ENCODE assay signal across 16 cellular contexts in genomic region chr3:129690963-129691362, GRCh38.
DNase-seq lines count a peak whose midpoint lies in the region; ATAC-seq and TF ChIP-seq lines count a peak whose summit lies in the region.
"Had no signal": no experiment of that assay in that cellular context is flagged by ENCODE, and none has a peak within 500 bp of the region (broad histone marks: within the 10 kb centered on the region; RNA-seq: fewer than 3 reads in every experiment).

No MANE protein-coding gene starts in this region.

- peaks cover 6% of the 10 kb centered on the region for H3K9me3 ChIP-seq in HUES48 (ENCODE audit: control insufficient read depth, insufficient read depth, low read length)
- H3K9me3 ChIP-seq: vagina had no signal

- no peaks in the 10 kb centered on the region for H3K36me3 ChIP-seq in HUES48 (ENCODE audit: control insufficient read depth, insufficient read depth, low read length)
- H3K36me3 ChIP-seq: vagina had no signal

- H3K4me1 ChIP-seq in HUES48 (ENCODE audit: control insufficient read depth, insufficient read depth, low read length) = peaks cover 52% of the 10 kb centered on the region

- H3K4me3 Mint-ChIP-seq in glutamatergic neuron (ENCODE audit: unreplicated experiment) = peak overlapping the region; percentile 10
- no peak overlapping the region for H3K4me3 Mint-ChIP-seq in type B pancreatic cell
- H3K4me3 Mint-ChIP-seq: activated CD4-positive, alpha-beta memory T cell treated with anti-CD3 and anti-CD28 coated beads for 36 hours; activated naive CD8-positive, alpha-beta T cell treated with anti-CD3 and anti-CD28 coated beads for 36 hours; immature natural killer cell had no signal

- peaks cover 29% of the 10 kb centered on the region for H3K4me1 Mint-ChIP-seq in glutamatergic neuron (ENCODE audit: low read depth, unreplicated experiment)
- peaks cover 40% of the 10 kb centered on the region for H3K4me1 Mint-ChIP-seq in type B pancreatic cell (ENCODE audit: unreplicated experiment)

- peak overlapping the region; percentile 43 for H3K27ac ChIP-seq in HUES48 (ENCODE audit: low read depth, low read length)
- H3K27ac ChIP-seq: epithelial cell of prostate, KMS-11, vagina had no signal

- ATAC-seq in SK-N-SH treated with all-trans-retinoic acid at 6 μM for 48 hours = no peak
- no peak for ATAC-seq in GM19463 (IDR thresholded peaks at IDR 0.05; ENCODE audit: unreplicated experiment)

- peaks cover 3% of the 10 kb centered on the region for H3K9me3 Mint-ChIP-seq in glutamatergic neuron (ENCODE audit: unreplicated experiment)
- peaks cover 11% of the 10 kb centered on the region for H3K9me3 Mint-ChIP-seq in type B pancreatic cell
- H3K9me3 Mint-ChIP-seq: activated CD4-positive, alpha-beta memory T cell treated with anti-CD3 and anti-CD28 coated beads for 36 hours; immature natural killer cell had no signal

- peaks cover 4% of the 10 kb centered on the region for H3K36me3 Mint-ChIP-seq in glutamatergic neuron (ENCODE audit: unreplicated experiment)
- H3K36me3 Mint-ChIP-seq in type B pancreatic cell = peaks cover 17% of the 10 kb centered on the region
- H3K36me3 Mint-ChIP-seq: activated CD4-positive, alpha-beta memory T cell treated with anti-CD3 and anti-CD28 coated beads for 36 hours had no signal

- H3K4me3 ChIP-seq in HUES48 (ENCODE audit: low read depth, low read length) = no peak overlapping the region
- H3K4me3 ChIP-seq: vagina had no signal

- peak overlapping the region; percentile 77 for H3K27ac Mint-ChIP-seq in glutamatergic neuron (ENCODE audit: unreplicated experiment)
- peak overlapping the region; percentile 8 for H3K27ac Mint-ChIP-seq in type B pancreatic cell
- H3K27ac Mint-ChIP-seq: activated CD4-positive, alpha-beta memory T cell treated with anti-CD3 and anti-CD28 coated beads for 36 hours; activated naive CD8-positive, alpha-beta T cell treated with anti-CD3 and anti-CD28 coated beads for 36 hours; activated T-helper 2 cell treated with anti-CD3 and anti-CD28 coated beads, Interferon-gamma antibody, Interleukin-2, Interleukin-4, amounts not matched to agents 10 μg/mL and 5 μg/mL and 100 μg/mL, durations not matched to agents 14 hours and 24 hours and 36 hours had no signal

- DNase-seq in glutamatergic neuron = no peak
- no peak for DNase-seq in type B pancreatic cell (ENCODE audit: extremely low spot score, unreplicated experiment)
- no peak for DNase-seq in anterior cingulate cortex (lab: John Stamatoyannopoulos, UW)
- DNase-seq in NCI-H510A treated with DMSO at 0.1 percent for 48 hours (lab: John Stamatoyannopoulos, UW) = no peak
- DNase-seq: activated CD4-positive, CD25-positive, alpha-beta regulatory T cell; activated CD8-positive, alpha-beta memory T cell treated with anti-CD3 and anti-CD28 coated beads, Interleukin-2, amount 50 U/mL, for 48 hours; activated naive CD8-positive, alpha-beta T cell treated with anti-CD3 and anti-CD28 coated beads for 36 hours had no signal

- no peak overlapping the region for H3K9ac ChIP-seq in HUES48 (ENCODE audit: low read depth, low read length)
- H3K9ac ChIP-seq: KMS-11 had no signal

- no peaks in the 10 kb centered on the region for H3K27me3 ChIP-seq in HUES48 (ENCODE audit: control insufficient read depth, insufficient read depth, low read length)
- H3K27me3 ChIP-seq: vagina had no signal

- H3K27me3 Mint-ChIP-seq in glutamatergic neuron (ENCODE audit: unreplicated experiment) (peaks cover 2% of the 10 kb centered on the region), type B pancreatic cell (no peaks in the 10 kb centered on the region)
- H3K27me3 Mint-ChIP-seq: activated CD4-positive, alpha-beta memory T cell treated with anti-CD3 and anti-CD28 coated beads for 36 hours; activated naive CD8-positive, alpha-beta T cell treated with anti-CD3 and anti-CD28 coated beads for 36 hours had no signal

- no peak for TF ChIP-seq CTCF in glutamatergic neuron (IDR thresholded peaks at IDR 0.05; ENCODE audit: partially characterized antibody, unreplicated experiment)
- no peak for TF ChIP-seq CTCF in type B pancreatic cell (conservative IDR thresholded peaks at IDR 0.05)

TF ChIP-seq in SK-N-SH treated with all-trans-retinoic acid at 6 μM for 48 hours, 23 proteins besides CTCF, POLR2A, EP300 and RAD21:
- TF ChIP-seq ISL1 (CRISPR knock-in tag; IDR thresholded peaks at IDR 0.05) (peak; percentile 61), TOX (CRISPR knock-in tag; IDR thresholded peaks at IDR 0.05; ENCODE audit: borderline replicate concordance) (no peak), ZFP3 (CRISPR knock-in tag; IDR thresholded peaks at IDR 0.05) (0 out of 2 replicates have a peak, but pooled peaks have one; percentile 23)
- TF ChIP-seq, protein P1, sequence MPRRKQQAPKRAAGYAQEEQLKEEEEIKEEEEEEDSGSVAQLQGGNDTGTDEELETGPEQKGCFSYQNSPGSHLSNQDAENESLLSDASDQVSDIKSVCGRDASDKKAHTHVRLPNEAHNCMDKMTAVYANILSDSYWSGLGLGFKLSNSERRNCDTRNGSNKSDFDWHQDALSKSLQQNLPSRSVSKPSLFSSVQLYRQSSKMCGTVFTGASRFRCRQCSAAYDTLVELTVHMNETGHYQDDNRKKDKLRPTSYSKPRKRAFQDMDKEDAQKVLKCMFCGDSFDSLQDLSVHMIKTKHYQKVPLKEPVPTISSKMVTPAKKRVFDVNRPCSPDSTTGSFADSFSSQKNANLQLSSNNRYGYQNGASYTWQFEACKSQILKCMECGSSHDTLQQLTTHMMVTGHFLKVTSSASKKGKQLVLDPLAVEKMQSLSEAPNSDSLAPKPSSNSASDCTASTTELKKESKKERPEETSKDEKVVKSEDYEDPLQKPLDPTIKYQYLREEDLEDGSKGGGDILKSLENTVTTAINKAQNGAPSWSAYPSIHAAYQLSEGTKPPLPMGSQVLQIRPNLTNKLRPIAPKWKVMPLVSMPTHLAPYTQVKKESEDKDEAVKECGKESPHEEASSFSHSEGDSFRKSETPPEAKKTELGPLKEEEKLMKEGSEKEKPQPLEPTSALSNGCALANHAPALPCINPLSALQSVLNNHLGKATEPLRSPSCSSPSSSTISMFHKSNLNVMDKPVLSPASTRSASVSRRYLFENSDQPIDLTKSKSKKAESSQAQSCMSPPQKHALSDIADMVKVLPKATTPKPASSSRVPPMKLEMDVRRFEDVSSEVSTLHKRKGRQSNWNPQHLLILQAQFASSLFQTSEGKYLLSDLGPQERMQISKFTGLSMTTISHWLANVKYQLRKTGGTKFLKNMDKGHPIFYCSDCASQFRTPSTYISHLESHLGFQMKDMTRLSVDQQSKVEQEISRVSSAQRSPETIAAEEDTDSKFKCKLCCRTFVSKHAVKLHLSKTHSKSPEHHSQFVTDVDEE (CRISPR knock-in tag; IDR thresholded peaks at IDR 0.05) = 0 out of 2 replicates have a peak, but pooled peaks have one; percentile 59
